14 cellular contexts compared by ENCODE assay signal in genomic region chr11:128810784-128811514, GRCh38. TPM values are rescaled to one million over a fixed set of nuclear protein-coding genes. Genes with fewer than 3 reads are reported as not detected.
A peak's percentile ranks its signal among the peaks of the same experiment; 100 is the strongest.
DNase-seq lines count a peak whose midpoint lies in the region; ATAC-seq and TF ChIP-seq lines count a peak whose summit lies in the region.
"Had no signal": no experiment of that assay in that cellular context is flagged by ENCODE, and none has a peak within 500 bp of the region (broad histone marks: within the 10 kb centered on the region; RNA-seq: fewer than 3 reads in every experiment).

No MANE protein-coding gene starts in this region.

- peak overlapping the region; percentile 23 for H3K27ac Mint-ChIP-seq in activated naive CD8-positive, alpha-beta T cell treated with anti-CD3 and anti-CD28 coated beads for 36 hours
- H3K27ac Mint-ChIP-seq in activated naive CD8-positive, alpha-beta T cell treated with anti-CD3 and anti-CD28 coated beads, Interleukin-2, amount 50 U/mL, for 24 hours = no peak overlapping the region
- H3K27ac Mint-ChIP-seq in activated B cell treated with CpG ODN at 0.5 μM for 24 hours (peak overlapping the region; percentile 46), immature natural killer cell (peak overlapping the region in 5 of 6 donors; percentile 3 to 76 (median 24))

- POLR2A ChIA-PET in activated B cell treated with CpG ODN at 0.5 μM for 24 hours (lab: Charles Lee) = no interaction called here

- no peaks in the 10 kb centered on the region for H3K9me3 Mint-ChIP-seq in activated naive CD8-positive, alpha-beta T cell treated with anti-CD3 and anti-CD28 coated beads for 36 hours
- H3K9me3 Mint-ChIP-seq in activated naive CD8-positive, alpha-beta T cell treated with anti-CD3 and anti-CD28 coated beads, Interleukin-2, amount 50 U/mL, for 24 hours = no peaks in the 10 kb centered on the region
- no peaks in the 10 kb centered on the region for H3K9me3 Mint-ChIP-seq in activated B cell treated with CpG ODN at 0.5 μM for 24 hours
- no peaks in the 10 kb centered on the region for H3K9me3 Mint-ChIP-seq in immature natural killer cell

- no peak overlapping the region for H3K4me3 Mint-ChIP-seq in activated naive CD8-positive, alpha-beta T cell treated with anti-CD3 and anti-CD28 coated beads for 36 hours
- H3K4me3 Mint-ChIP-seq in activated naive CD8-positive, alpha-beta T cell treated with anti-CD3 and anti-CD28 coated beads, Interleukin-2, amount 50 U/mL, for 24 hours = no peak overlapping the region
- H3K4me3 Mint-ChIP-seq in activated B cell treated with CpG ODN at 0.5 μM for 24 hours (no peak overlapping the region), immature natural killer cell (no peak overlapping the region)

- H3K4me1 Mint-ChIP-seq in activated naive CD8-positive, alpha-beta T cell treated with anti-CD3 and anti-CD28 coated beads for 36 hours = peaks cover 20% of the 10 kb centered on the region
- H3K4me1 Mint-ChIP-seq in activated naive CD8-positive, alpha-beta T cell treated with anti-CD3 and anti-CD28 coated beads, Interleukin-2, amount 50 U/mL, for 24 hours = peaks cover 26% of the 10 kb centered on the region
- H3K4me1 Mint-ChIP-seq in activated B cell treated with CpG ODN at 0.5 μM for 24 hours (peaks cover 2% of the 10 kb centered on the region), immature natural killer cell (peaks cover 11 to 32% of the 10 kb centered on the region in 2 donors)

- no peaks in the 10 kb centered on the region for H3K27me3 Mint-ChIP-seq in activated naive CD8-positive, alpha-beta T cell treated with anti-CD3 and anti-CD28 coated beads for 36 hours
- H3K27me3 Mint-ChIP-seq in activated naive CD8-positive, alpha-beta T cell treated with anti-CD3 and anti-CD28 coated beads, Interleukin-2, amount 50 U/mL, for 24 hours = no peaks in the 10 kb centered on the region
- H3K27me3 Mint-ChIP-seq in activated B cell treated with CpG ODN at 0.5 μM for 24 hours = no peaks in the 10 kb centered on the region
- H3K27me3 Mint-ChIP-seq in immature natural killer cell (ENCODE audit: low read depth in 3 of 3) = peaks cover 0 to 2% (median 0%) of the 10 kb centered on the region in 3 donors

- ATAC-seq in activated naive CD8-positive, alpha-beta T cell treated with anti-CD3 and anti-CD28 coated beads, Interleukin-2, amount 50 U/mL, for 24 hours = no peak
- ATAC-seq in activated B cell treated with CpG ODN at 0.5 μM for 24 hours (ENCODE audit: low read depth) (no peak), GM21786 (IDR thresholded peaks at IDR 0.05; ENCODE audit: unreplicated experiment) (no peak)

- no peak for DNase-seq in activated naive CD8-positive, alpha-beta T cell treated with anti-CD3 and anti-CD28 coated beads for 36 hours
- no peak for DNase-seq in activated naive CD8-positive, alpha-beta T cell treated with anti-CD3 and anti-CD28 coated beads, Interleukin-2, amount 50 U/mL, for 24 hours
- DNase-seq in activated B cell treated with CpG ODN at 0.5 μM for 24 hours (no peak), immature natural killer cell (no peak), ureter (ENCODE audit: low spot score) (no peak), NCI-H2081 treated with DMSO at 0.1 percent for 48 hours (lab: John Stamatoyannopoulos, UW) (no peak)
- DNase-seq: BE2C, HCEC 1CT, NCI-H1436, NCI-H2029 treated with DMSO at 0.1 percent for 48 hours, NCI-H510A treated with DMSO at 0.1 percent for 48 hours had no signal

- H3K36me3 Mint-ChIP-seq in activated naive CD8-positive, alpha-beta T cell treated with anti-CD3 and anti-CD28 coated beads for 36 hours = peaks cover 24% of the 10 kb centered on the region
- H3K36me3 Mint-ChIP-seq in activated naive CD8-positive, alpha-beta T cell treated with anti-CD3 and anti-CD28 coated beads, Interleukin-2, amount 50 U/mL, for 24 hours (ENCODE audit: low read depth) = peaks cover 22% of the 10 kb centered on the region
- H3K36me3 Mint-ChIP-seq in activated B cell treated with CpG ODN at 0.5 μM for 24 hours (ENCODE audit: low read depth) = peaks cover 84% of the 10 kb centered on the region
- H3K36me3 Mint-ChIP-seq in immature natural killer cell = peaks cover 12 to 49% (median 37%) of the 10 kb centered on the region in 3 donors

- TF ChIP-seq CTCF in activated B cell treated with CpG ODN at 0.5 μM for 24 hours (IDR thresholded peaks at IDR 0.05) = no peak

- intact Hi-C loops in activated B cell treated with CpG ODN at 0.5 μM for 24 hours (cut with micrococcal nuclease) = no loop called here

- CTCF ChIA-PET in activated B cell treated with CpG ODN at 0.5 μM for 24 hours (lab: Charles Lee) = interaction anchor here (1.3 kb wide), 1 partner anchor 179 kb away, joined by 3 read pairs; no protein-coding TSS in a partner anchor

RNA-seq across cellular contexts. Expression of gene KCNJ1, which starts 56.1 kb away (rescaled TPM):
- not detected for total RNA-seq in activated naive CD8-positive, alpha-beta T cell treated with anti-CD3 and anti-CD28 coated beads for 36 hours
- total RNA-seq in activated B cell treated with CpG ODN at 0.5 μM for 24 hours = 0.20 TPM in 1 of 2 replicates, not detected in the other
- not detected for polyA plus RNA-seq in immature natural killer cell
- total RNA-seq in ureter = not detected
- total RNA-seq: RPMI7951 had no signal
- polyA plus RNA-seq: AG04450 had no signal
